ENCODE assay signal across 8 cellular contexts in genomic region chr13:26221721-26222522, GRCh38. TPM values are rescaled to one million over a fixed set of nuclear protein-coding genes. Genes with fewer than 3 reads are reported as not detected.
DNase-seq lines count a peak whose midpoint lies in the region; ATAC-seq, FAIRE-seq and TF ChIP-seq lines count a peak whose summit lies in the region.

Gene RNF6 (minus strand): TSS chr13:26222314. CDS start chr13:26219649, 2,665 bp downstream.

- TF ChIP-seq POLR2A in GM12892 (IDR thresholded peaks at IDR 0.05; ENCODE audit: low read depth, low read length) (peak; percentile 91), adrenal gland (IDR thresholded peaks at IDR 0.05) (peak; percentile 62 to 82), heart left ventricle (IDR thresholded peaks at IDR 0.05) (peak in 1 of 2 donors; percentile 39)

- TF ChIP-seq CTCF in adrenal gland (IDR thresholded peaks at IDR 0.05) (peak in 1 of 6 experiments; percentile 5), heart left ventricle (IDR thresholded peaks at IDR 0.05) (no peak), type B pancreatic cell (conservative IDR thresholded peaks at IDR 0.05) (peak; percentile 19)

- peak; percentile 96 for FAIRE-seq in GM12892 (lab: Jason Lieb, UNC)

- peaks cover 0 to 26% of the 10 kb centered on the region in 2 donors for H3K36me3 ChIP-seq in adrenal gland (replicated peaks in 1 of 2)
- peaks cover 0 to 36% (median 33%) of the 10 kb centered on the region in 9 donors for H3K36me3 ChIP-seq in heart left ventricle

- 0% methylated on average over 38 to 67 of the region's 67 CpGs for WGBS in adrenal gland, 4 donors
- WGBS in heart left ventricle, 4 donors: 0% methylated on average over 26 to 67 of the region's 67 CpGs

- peaks cover 18% of the 10 kb centered on the region for H3K36me3 Mint-ChIP-seq in type B pancreatic cell

- H3K4me1 Mint-ChIP-seq in type B pancreatic cell (ENCODE audit: unreplicated experiment): peaks cover 19% of the 10 kb centered on the region

- peak within 1 kb of the TSS; percentile 98 for H3K27ac Mint-ChIP-seq in type B pancreatic cell

- H3K27me3 ChIP-seq in adrenal gland (no peaks in the 10 kb centered on the region), heart left ventricle (no peaks in the 10 kb centered on the region)

- H3K4me1 ChIP-seq in adrenal gland (replicated peaks in 1 of 2) (peaks cover 11 to 26% of the 10 kb centered on the region in 2 donors), heart left ventricle (peaks cover 4 to 33% (median 21%) of the 10 kb centered on the region in 12 donors)

- H3K4me3 ChIP-seq in adrenal gland (peak within 1 kb of the TSS; percentile 48 to 94 (median 61)), heart left ventricle (peak within 1 kb of the TSS; percentile 70 to 99 (median 90))

- intact Hi-C loops in adrenal gland (cut with DNase I) (no loop called here), heart left ventricle (cut with DNase I) (loop anchor here in 3 of 10 donors (2.0 to 5.0 kb wide), 3 partner anchors 31 to 35 kb away; no protein-coding TSS in a partner anchor)

- peak within 1 kb of the TSS; percentile 99 for H3K4me3 Mint-ChIP-seq in type B pancreatic cell

- H3K27ac ChIP-seq in adrenal gland (peak within 1 kb of the TSS; percentile 79 to 99 (median 92)), heart left ventricle (peak within 1 kb of the TSS; percentile 90 to 99 (median 96))

- DNase-seq in GM12892 (ENCODE audit: insufficient read length): peak; percentile 86
- peak; percentile 97 for DNase-seq in NCI-H146 (lab: John Stamatoyannopoulos, UW)
- DNase-seq in T-helper 1 cell: peak; percentile 71 to 94 (median 82)
- DNase-seq in adrenal gland: peak; percentile 93 to 99 (median 97)
- peak; percentile 91 to 96 (median 96) for DNase-seq in heart left ventricle
- peak; percentile 99 for DNase-seq in pons (ENCODE audit: low spot score)
- DNase-seq in type B pancreatic cell (ENCODE audit: extremely low spot score, unreplicated experiment): peak; percentile 86

- ATAC-seq in HG02852 (IDR thresholded peaks at IDR 0.05; ENCODE audit: unreplicated experiment): peak; percentile 98
- peak; percentile 98 to 99 (median 99) for ATAC-seq in heart left ventricle

- H3K9me3 Mint-ChIP-seq in type B pancreatic cell: no peaks in the 10 kb centered on the region

- H3K27me3 Mint-ChIP-seq in type B pancreatic cell: peaks cover 5% of the 10 kb centered on the region

- H3K9me3 ChIP-seq in adrenal gland (replicated peaks in 1 of 3): no peaks in the 10 kb centered on the region
- no peaks in the 10 kb centered on the region for H3K9me3 ChIP-seq in heart left ventricle

RNA-seq across cellular contexts. Expression of gene RNF6, which starts in this region (rescaled TPM):
- 32.6 TPM for polyA plus RNA-seq in GM12892 (2012; ENCODE audit: missing spikeins)
- total RNA-seq in adrenal gland: 10 to 100 TPM; 21.1 to 63.4 (median 31.4) TPM
- 10 to 100 TPM; 14.4 to 56.0 (median 15.9) TPM for polyA plus RNA-seq in adrenal gland
- total RNA-seq in heart left ventricle: 10 to 100 TPM; 13.9 to 38.2 (median 23.8) TPM
- 10 to 100 TPM in 1 of 2 donors, 1 to 10 TPM in 1; 8.6 to 33.5 TPM for polyA plus RNA-seq in heart left ventricle
- 27.0 and 36.9 TPM in 2 replicates for total RNA-seq in type B pancreatic cell (ENCODE audit: low replicate concordance)

Comparison
In these comparisons a context has a peak if more than half of its experiments do, and no peak if none do; other contexts are left out.
1. Peak in every context shown above with its lines: DNase-seq, ATAC-seq, H3K4me3 ChIP-seq and H3K27ac ChIP-seq.